Comparison of ENCODE assay signal across 8 cellular contexts in the genomic region with DNA sequence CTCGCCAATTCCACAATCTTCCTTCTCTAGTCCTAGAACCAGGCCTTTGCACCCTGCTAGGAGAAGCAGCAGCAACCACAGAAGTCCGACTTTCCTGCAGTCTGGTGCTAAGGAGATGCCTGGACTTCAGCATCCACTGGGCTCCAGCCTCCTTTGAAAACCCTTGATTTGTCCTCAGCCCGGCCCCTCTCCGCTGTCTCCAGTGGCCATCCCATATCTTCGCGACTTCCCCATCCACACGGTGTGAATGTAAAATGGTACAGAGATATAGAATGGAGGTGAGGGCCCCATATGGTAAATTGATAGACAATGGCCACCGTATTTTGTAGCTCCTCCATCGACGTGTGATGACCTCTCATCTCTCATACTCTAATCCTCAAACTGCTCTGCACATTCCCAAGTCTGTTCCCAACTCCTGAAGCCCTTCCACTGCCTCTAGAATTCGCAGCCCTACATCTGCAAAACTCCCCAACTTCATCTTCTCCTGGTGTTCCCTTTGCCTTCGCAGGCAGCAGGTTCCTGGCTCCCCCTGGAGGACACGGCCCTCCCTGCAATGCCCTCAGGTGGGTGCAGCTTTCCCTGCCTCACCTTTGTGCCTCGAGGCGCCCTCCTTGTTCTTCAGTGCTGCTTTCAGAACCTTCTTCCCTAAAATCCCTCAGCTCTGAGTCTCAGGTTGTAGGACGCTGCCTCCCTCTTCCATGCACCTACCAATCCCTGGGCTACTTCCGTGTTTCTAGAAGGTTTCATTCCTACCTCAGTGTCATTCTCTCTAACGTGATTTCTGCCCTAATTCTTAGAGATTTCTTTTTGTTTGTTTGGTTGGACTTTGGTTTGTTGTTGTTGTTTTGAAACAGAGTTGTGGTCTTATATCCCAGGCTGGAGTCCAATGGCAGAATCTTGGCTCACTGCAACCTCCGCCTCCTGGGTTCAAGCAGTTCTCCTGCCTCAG. TPM values are rescaled to one million over a fixed set of nuclear protein-coding genes. Genes with fewer than 3 reads are reported as not detected.
DNase-seq lines count a peak whose midpoint lies in the region; ATAC-seq and TF ChIP-seq lines count a peak whose summit lies in the region.

No MANE protein-coding gene starts in this region.

- TF ChIP-seq CTCF in cardiac fibroblast (IDR thresholded peaks at IDR 0.05; ENCODE audit: low read depth, low read length) (peak; percentile 99), lower lobe of right lung (IDR thresholded peaks at IDR 0.05) (peak; percentile 85)

- no peak overlapping the region for H3K27ac ChIP-seq in lower lobe of right lung

- H3K27me3 ChIP-seq in lower lobe of right lung (ENCODE audit: low read depth): no peaks in the 10 kb centered on the region

- intact Hi-C loops in lower lobe of right lung (cut with DNase I): no loop called here

- H3K4me3 ChIP-seq in cardiac fibroblast (replicated peaks in 1 of 2; ENCODE audit: low read depth in 2 of 2, low read length in 2 of 2) (no peak overlapping the region), lower lobe of right lung (no peak overlapping the region)

- H3K9me3 ChIP-seq in lower lobe of right lung: no peaks in the 10 kb centered on the region

- peak; percentile 63 for DNase-seq in ELR (ENCODE audit: low read depth)
- DNase-seq in M059J (ENCODE audit: low read depth): peak; percentile 33
- DNase-seq in activated CD4-positive, CD25-positive, alpha-beta regulatory T cell treated with anti-CD3 and anti-CD28 coated beads, Interleukin-2, amount 50 U/mL, for 72 hours: peak; percentile 72
- peak; percentile 35 to 41 for DNase-seq in cardiac fibroblast (ENCODE audit: low read depth in 2 of 2)
- DNase-seq in lower lobe of right lung: peak; percentile 73
- peak; percentile 45 to 55 for DNase-seq in stimulated activated CD8-positive, alpha-beta memory T cell treated with anti-CD3 and anti-CD28 coated beads, Interleukin-15, amount 100 ng/mL, for 48 hours (ENCODE audit: low read depth in 2 of 2)
- no peak for DNase-seq in NCI-H2029 treated with DMSO at 0.1 percent for 48 hours (lab: John Stamatoyannopoulos, UW)

- H3K36me3 ChIP-seq in lower lobe of right lung: no peaks in the 10 kb centered on the region

- H3K4me1 ChIP-seq in lower lobe of right lung: no peaks in the 10 kb centered on the region

- ATAC-seq in lower lobe of right lung (peak; percentile 76 to 79), GM19328 (IDR thresholded peaks at IDR 0.05; ENCODE audit: unreplicated experiment) (no peak)

RNA-seq across cellular contexts. Expression of a gene that starts 36.7 kb away (rescaled TPM):
- 585 and 680 TPM in 2 replicates for total RNA-seq in M059J (2014; rRNA removed; shearing (Covaris generic))
- total RNA-seq in lower lobe of right lung: 671 TPM

RNA-seq across cellular contexts. Expression of a gene that starts 50.1 kb away (rescaled TPM):
- total RNA-seq in M059J (2014; rRNA removed; shearing (Covaris generic)): 9.0 and 17.6 TPM in 2 replicates
- 24.5 TPM for total RNA-seq in lower lobe of right lung
